Comparison of ENCODE assay signal across 26 cellular contexts in the genomic region with DNA sequence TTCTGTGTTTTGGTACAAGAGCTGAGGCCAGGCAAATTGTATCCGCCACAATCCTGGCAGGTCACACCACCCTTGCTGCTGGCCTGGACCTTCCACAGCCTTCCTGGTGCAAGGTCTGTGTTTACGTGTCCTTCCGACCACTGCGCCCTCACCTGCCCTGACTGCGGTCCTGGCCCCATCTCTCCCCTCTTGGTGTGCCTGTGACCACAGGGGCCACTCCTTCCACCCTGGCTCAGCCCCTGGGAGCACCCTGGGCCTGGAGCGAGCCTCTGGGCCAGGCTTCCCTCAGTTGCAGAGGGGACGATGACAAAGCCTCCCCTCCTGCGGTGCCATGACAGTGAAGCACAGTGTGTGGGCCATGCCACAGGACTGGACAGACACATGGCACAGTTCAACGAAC.
DNase-seq lines count a peak whose midpoint lies in the region; ATAC-seq, FAIRE-seq and TF ChIP-seq lines count a peak whose summit lies in the region.
"Had no signal": no experiment of that assay in that cellular context is flagged by ENCODE, and none has a peak within 500 bp of the region (broad histone marks: within the 10 kb centered on the region; RNA-seq: fewer than 3 reads in every experiment).

No MANE protein-coding gene starts in this region.

- WGBS in HepG2 (ENCODE audit: low lambda C conversion rate), result 20% methylated on average over 8 of the region's 9 CpGs
- no CpG with 5 or more reads among the region's 9 CpGs for WGBS in neuronal stem cell (ENCODE audit: extremely low coverage in 2 of 2, insufficient read length in 2 of 2, insufficient replicate concordance in 1 of 2), 2 donors
- WGBS in aorta, 2 donors, result 91 to 92% methylated on average over 9 of the region's 9 CpGs
- no CpG with 5 or more reads among the region's 9 CpGs for WGBS in H9 (ENCODE audit: extremely low coverage, insufficient read length, low lambda C conversion rate)

- H3K9me3 ChIP-seq in HepG2 (ENCODE audit: low read length), result no peaks in the 10 kb centered on the region
- no peaks in the 10 kb centered on the region for H3K9me3 ChIP-seq in neuronal stem cell (replicated peaks in 1 of 2; ENCODE audit: control insufficient read depth in 2 of 2, insufficient read depth in 1 of 2, low read depth in 1 of 2, low read length in 2 of 2)
- no peaks in the 10 kb centered on the region for H3K9me3 ChIP-seq in aorta (ENCODE audit: control insufficient read depth, low read length)
- no peaks in the 10 kb centered on the region for H3K9me3 ChIP-seq in H9 (ENCODE audit: control insufficient read depth, low read depth, low read length)
- H3K9me3 ChIP-seq: A549; BE2C; BLaER1 treated with 17β-estradiol and CSF1 and Interleukin-3, amounts not matched to agents 10 nM and 100 nM had no signal

- ATAC-seq in left ventricle myocardium superior, result no peak
- no peak for ATAC-seq in Right ventricle myocardium superior (ENCODE audit: poor library complexity)
- ATAC-seq in HepG2, result peak; percentile 64
- no peak for ATAC-seq in aorta (ENCODE audit: low FRiP score)
- ATAC-seq: A549, GM12878, HCT116 had no signal

- H4K20me1 ChIP-seq in HepG2 (ENCODE audit: insufficient read depth, low read length) (0 out of 2 replicates have a peak, but pooled peaks cover 5% of the 10 kb centered on the region), H9 (ENCODE audit: control insufficient read depth, insufficient read depth, insufficient read length) (no peaks in the 10 kb centered on the region)

- H3K27me3 Mint-ChIP-seq in H9 (ENCODE audit: low read depth), result peaks cover 3% of the 10 kb centered on the region; the same call in 1 of the 2 replicates
- H3K27me3 Mint-ChIP-seq: CD4-positive, alpha-beta T cell had no signal

- H3K23me2 ChIP-seq in H9 (ENCODE audit: insufficient read length, low read depth, low read length, poor library complexity, severe bottlenecking), result no peaks in the 10 kb centered on the region

- H2BK15ac ChIP-seq in neuronal stem cell (ENCODE audit: low read length) (no peak overlapping the region), H9 (ENCODE audit: low read depth, low read length) (no peak overlapping the region)

- no peak overlapping the region for H3K4me2 ChIP-seq in HepG2 (ENCODE audit: low read depth, low read length)
- H3K4me2 ChIP-seq in neuronal stem cell (ENCODE audit: insufficient read depth, low read length, poor library complexity, severe bottlenecking), result no peak overlapping the region
- H3K4me2 ChIP-seq in H9 (ENCODE audit: insufficient read depth, insufficient read length, low read length), result no peak overlapping the region
- H3K4me2 ChIP-seq: A549; BLaER1 treated with 17β-estradiol and CSF1 and Interleukin-3, amounts not matched to agents 10 nM and 100 nM had no signal

- no peak for FAIRE-seq in HepG2 (lab: Jason Lieb, UNC)
- FAIRE-seq: A549, D721Med, GM12878 had no signal

- H3K79me1 ChIP-seq in neuronal stem cell (ENCODE audit: low read depth, low read length) (no peaks in the 10 kb centered on the region), H9 (ENCODE audit: insufficient read depth, low read depth, low read length, poor library complexity, severe bottlenecking) (no peaks in the 10 kb centered on the region)

- DNase-seq in left ventricle myocardium superior (peak; percentile 13), Right ventricle myocardium superior (no peak), HepG2 (ENCODE audit: low spot score) (no peak), neuronal stem cell (ENCODE audit: low spot score) (no peak), aorta (peak; percentile 29 to 55), H9 (no peak), NCI-H82 treated with DMSO at 0.1 percent for 48 hours (lab: John Stamatoyannopoulos, UW; ENCODE audit: unreplicated experiment) (no peak), RWPE1 (ENCODE audit: low spot score) (no peak)
- DNase-seq: 8988T; ACHN; AML-193; BE2C; CD4-positive, alpha-beta T cell; CD8-positive, alpha-beta memory T cell; DMS 273 treated with DMSO at 0.1 percent for 48 hours; DMS79; EL; GDM1; GOT3; H7 had no signal

- H3K4me1 ChIP-seq in HepG2 (ENCODE audit: insufficient read depth, low read length) (peaks cover 18% of the 10 kb centered on the region), neuronal stem cell (ENCODE audit: control insufficient read depth in 2 of 2, insufficient read depth in 1 of 2, low read depth in 1 of 2, low read length in 2 of 2) (peaks cover 0 to 7% of the 10 kb centered on the region in 2 donors), aorta (ENCODE audit: control insufficient read depth in 1 of 2, insufficient read depth in 2 of 2, low read length in 2 of 2) (no peaks in the 10 kb centered on the region), H9 (ENCODE audit: insufficient read depth, low read length) (no peaks in the 10 kb centered on the region)
- H3K4me1 ChIP-seq: A549 had no signal

- CTCF ChIA-PET in HepG2 (lab: Yijun Ruan, JAX; ENCODE audit: low intra/inter-chr PET ratio, low total read pairs), result no interaction called here
- CTCF ChIA-PET in RWPE1 (lab: Yijun Ruan, JAX), result no interaction called here

- TF ChIP-seq EP300 in HepG2 (IDR thresholded peaks at IDR 0.05; ENCODE audit: low read depth in 2 of 2, low read length in 2 of 2), result no peak
- TF ChIP-seq EP300 in HepG2 (CRISPR knock-in tag; IDR thresholded peaks at IDR 0.05; ENCODE audit: borderline replicate concordance), result no peak

- H3K23ac ChIP-seq in neuronal stem cell (ENCODE audit: low read depth, low read length, poor library complexity), result no peak overlapping the region
- H3K23ac ChIP-seq in H9 (ENCODE audit: insufficient read length, low read depth, low read length), result no peak overlapping the region

- H3K9me3 Mint-ChIP-seq in H9, result peaks cover 0 to 4% of the 10 kb centered on the region in 2 experiments; a peak in 2 of 5 replicates
- H3K9me3 Mint-ChIP-seq: CD14-positive monocyte; CD4-positive, alpha-beta T cell; CD8-positive, alpha-beta memory T cell had no signal

- H2BK20ac ChIP-seq in H9 (ENCODE audit: low read depth, low read length, poor library complexity, severe bottlenecking), result no peak overlapping the region

- H3K9ac ChIP-seq in HepG2 (ENCODE audit: insufficient read depth, low read depth, low read length) (no peak overlapping the region), neuronal stem cell (ENCODE audit: low read depth, low read length, poor library complexity) (no peak overlapping the region), H9 (ENCODE audit: extremely low read depth, insufficient read length, low read length) (no peak overlapping the region)
- H3K9ac ChIP-seq: BLaER1 treated with 17β-estradiol and CSF1 and Interleukin-3, amounts not matched to agents 10 nM and 100 nM had no signal

- H3K4me3 Mint-ChIP-seq in H9, result no peak overlapping the region
- H3K4me3 Mint-ChIP-seq: CD14-positive monocyte; CD4-positive, alpha-beta T cell; CD8-positive, alpha-beta memory T cell had no signal

- peak; percentile 48 for TF ChIP-seq CTCF in HepG2 (CRISPR knock-in tag; IDR thresholded peaks at IDR 0.05)
- no peak for TF ChIP-seq CTCF in H9 (conservative IDR thresholded peaks at IDR 0.05)
- TF ChIP-seq CTCF in RWPE1 (conservative IDR thresholded peaks at IDR 0.05; ENCODE audit: low read depth), result no peak

- H4K8ac ChIP-seq in neuronal stem cell (ENCODE audit: low read depth, low read length), result no peak overlapping the region
- H4K8ac ChIP-seq in H9 (replicated peaks; ENCODE audit: insufficient read length, low read depth, low read length), result no peak overlapping the region

- H3K4ac ChIP-seq in neuronal stem cell (ENCODE audit: low read length), result no peak overlapping the region
- H3K4ac ChIP-seq in H9 (ENCODE audit: low read depth, low read length), result no peak overlapping the region

- POLR2A ChIA-PET in HepG2 (lab: Yijun Ruan, JAX), result no interaction called here
- POLR2A ChIA-PET in RWPE1 (lab: Yijun Ruan, JAX; ENCODE audit: low non-redundant PET), result no interaction called here

- H3K36me3 ChIP-seq in HepG2 (replicated peaks in 1 of 2; ENCODE audit: control insufficient read depth in 1 of 2, insufficient read depth in 2 of 2, low read length in 2 of 2) (no peaks in the 10 kb centered on the region), neuronal stem cell (replicated peaks in 1 of 2; ENCODE audit: control insufficient read depth in 2 of 2, insufficient read depth in 2 of 2, low read length in 2 of 2) (no peaks in the 10 kb centered on the region), aorta (ENCODE audit: control insufficient read depth in 1 of 2, insufficient read depth in 2 of 2, low read length in 1 of 2) (no peaks in the 10 kb centered on the region)
- H3K36me3 ChIP-seq: BE2C; BLaER1 treated with 17β-estradiol and CSF1 and Interleukin-3, amounts not matched to agents 10 nM and 100 nM had no signal

- no peak for TF ChIP-seq POLR2A in HepG2 (IDR thresholded peaks at IDR 0.05; ENCODE audit: insufficient read depth in 1 of 2, low read depth in 2 of 2, low read length in 2 of 2)

- H3K18ac ChIP-seq in neuronal stem cell (ENCODE audit: low read length) (peak overlapping the region; percentile 4), H9 (ENCODE audit: insufficient read length, low read depth, low read length) (no peak overlapping the region)

- no TSS peak for BruUV-seq in HepG2 (replicated peaks; lab: Mats Ljungman, UMichigan)

- H3K4me1 Mint-ChIP-seq in H9, result peaks cover 0 to 18% of the 10 kb centered on the region in 2 experiments; a peak in 3 of 4 replicates
- H3K4me1 Mint-ChIP-seq: CD8-positive, alpha-beta memory T cell had no signal

- H3K4me3 ChIP-seq in HepG2 (replicated peaks in 1 of 3; ENCODE audit: insufficient read depth in 1 of 3, low read depth in 2 of 3, low read length in 3 of 3) (no peak overlapping the region), neuronal stem cell (ENCODE audit: low read length in 2 of 2) (no peak overlapping the region), aorta (ENCODE audit: low read length in 2 of 2) (no peak overlapping the region)
- H3K4me3 ChIP-seq: A549; BLaER1 treated with 17β-estradiol and CSF1 and Interleukin-3, amounts not matched to agents 10 nM and 100 nM; GM12878 had no signal

- H2AK5ac ChIP-seq in neuronal stem cell (ENCODE audit: low read depth, low read length) (no peak overlapping the region), H9 (ENCODE audit: insufficient read length, low read length) (no peak overlapping the region)

- 0 out of 7 replicates have a peak overlapping the region, but pooled peaks of 1 of the 3 experiments have one; percentile 26 for H3K27ac Mint-ChIP-seq in H9
- H3K27ac Mint-ChIP-seq: CD14-positive monocyte; CD4-positive, alpha-beta T cell; CD8-positive, alpha-beta memory T cell had no signal

- in situ Hi-C loops in HepG2 (cut with HindIII; ENCODE audit: extremely low pct_ligation_motif_present, low pct_unique_long_range_greater_than_20kb), result no loop called here

- no peak overlapping the region for H4K5ac ChIP-seq in H9 (ENCODE audit: insufficient read length, low read depth, low read length)

- H3T11ph ChIP-seq in H9 (ENCODE audit: low read length), result no peak overlapping the region

- H3K14ac ChIP-seq in neuronal stem cell (ENCODE audit: low read length), result no peak overlapping the region
- no peak overlapping the region for H3K14ac ChIP-seq in H9 (ENCODE audit: insufficient read depth, low read length)

- H3K56ac ChIP-seq in H9 (ENCODE audit: insufficient read length, low read depth, low read length), result no peak overlapping the region

- H3K27me3 ChIP-seq in HepG2 (ENCODE audit: control insufficient read depth in 1 of 2, insufficient read depth in 2 of 2, low read length in 2 of 2) (peaks cover 8 to 70% of the 10 kb centered on the region in 2 experiments; a peak in 4 of 5 replicates), neuronal stem cell (ENCODE audit: control insufficient read depth in 3 of 3, insufficient read depth in 3 of 3, low read depth in 1 of 3, low read length in 3 of 3) (peaks cover 0 to 7% (median 0%) of the 10 kb centered on the region in 3 experiments), aorta (ENCODE audit: control insufficient read depth in 1 of 2, insufficient read depth in 2 of 2, low read length in 1 of 2) (no peaks in the 10 kb centered on the region), H9 (ENCODE audit: insufficient read depth, low read length) (no peaks in the 10 kb centered on the region)
- H3K27me3 ChIP-seq: BE2C had no signal

- peaks cover 0 to 4% (median 0%) of the 10 kb centered on the region in 3 experiments; a peak in 3 of 7 replicates for H3K36me3 Mint-ChIP-seq in H9 (ENCODE audit: insufficient read depth in 1 of 3, low read depth in 3 of 3)
- H3K36me3 Mint-ChIP-seq: CD14-positive monocyte; CD8-positive, alpha-beta memory T cell had no signal

- H2BK120ac ChIP-seq in neuronal stem cell (ENCODE audit: low read depth, low read length), result no peak overlapping the region
- H2BK120ac ChIP-seq in H9 (ENCODE audit: low read depth, low read length, poor library complexity, severe bottlenecking), result no peak overlapping the region

- H2BK5ac ChIP-seq in neuronal stem cell (ENCODE audit: low read length) (no peak overlapping the region), H9 (ENCODE audit: insufficient read length, low read length) (no peak overlapping the region)

- no peak overlapping the region for H2AFZ ChIP-seq in HepG2 (ENCODE audit: low read length)
- H2AFZ ChIP-seq in neuronal stem cell (ENCODE audit: low read length), result no peak overlapping the region
- no peak overlapping the region for H2AFZ ChIP-seq in H9 (ENCODE audit: low read length)

- intact Hi-C loops in left ventricle myocardium superior (cut with micrococcal nuclease) (no loop called here), Right ventricle myocardium superior (cut with DNase I) (no loop called here), HepG2 (cut with micrococcal nuclease; ENCODE audit: unreplicated experiment) (no loop called here), aorta (cut with DNase I) (no loop called here)

- no peak for TF ChIP-seq RAD21 in HepG2 (CRISPR knock-in tag; IDR thresholded peaks at IDR 0.05)

- H3K79me2 ChIP-seq in HepG2 (ENCODE audit: insufficient read depth, low read length) (no peaks in the 10 kb centered on the region), H9 (ENCODE audit: insufficient read depth, low read length) (no peaks in the 10 kb centered on the region)

- no peak overlapping the region for H4K91ac ChIP-seq in neuronal stem cell (ENCODE audit: low read depth, low read length, poor library complexity)
- no peak overlapping the region for H4K91ac ChIP-seq in H9 (ENCODE audit: insufficient read length, low read depth, low read length)

- no peak overlapping the region for H3K27ac ChIP-seq in HepG2 (ENCODE audit: extremely low read length, insufficient read depth, low read length)
- no peak overlapping the region for H3K27ac ChIP-seq in neuronal stem cell (replicated peaks; ENCODE audit: low read length)
- no peak overlapping the region for H3K27ac ChIP-seq in aorta (ENCODE audit: low read depth in 1 of 2, low read length in 2 of 2)
- H3K27ac ChIP-seq in H9 (ENCODE audit: insufficient read length, low read depth, low read length), result no peak overlapping the region
- H3K27ac ChIP-seq in RWPE1, result no peak overlapping the region
- H3K27ac ChIP-seq: A549; BLaER1 treated with 17β-estradiol and CSF1 and Interleukin-3, amounts not matched to agents 10 nM and 100 nM had no signal

- H2BK12ac ChIP-seq in neuronal stem cell (ENCODE audit: low read length) (no peak overlapping the region), H9 (ENCODE audit: insufficient read length, low read depth, low read length) (no peak overlapping the region)

Comparison
In these comparisons a context has a peak if more than half of its experiments do, and no peak if none do; other contexts are left out.
1. DNase-seq: peak in left ventricle myocardium superior (single experiment) and aorta (2 of 2); none in Right ventricle myocardium superior (single experiment), HepG2 (single experiment), neuronal stem cell (single experiment), H9 (single experiment), NCI-H82 treated with DMSO at 0.1 percent for 48 hours (single experiment) and RWPE1 (single experiment).